8 cellular contexts compared by ENCODE assay signal in genomic region chr22:19479358-19480172, GRCh38. TPM values are rescaled to one million over a fixed set of nuclear protein-coding genes. Genes with fewer than 3 reads are reported as not detected.
A peak's percentile ranks its signal among the peaks of the same experiment; 100 is the strongest.
DNase-seq lines count a peak whose midpoint lies in the region; ATAC-seq and TF ChIP-seq lines count a peak whose summit lies in the region.

A gene with protein sequence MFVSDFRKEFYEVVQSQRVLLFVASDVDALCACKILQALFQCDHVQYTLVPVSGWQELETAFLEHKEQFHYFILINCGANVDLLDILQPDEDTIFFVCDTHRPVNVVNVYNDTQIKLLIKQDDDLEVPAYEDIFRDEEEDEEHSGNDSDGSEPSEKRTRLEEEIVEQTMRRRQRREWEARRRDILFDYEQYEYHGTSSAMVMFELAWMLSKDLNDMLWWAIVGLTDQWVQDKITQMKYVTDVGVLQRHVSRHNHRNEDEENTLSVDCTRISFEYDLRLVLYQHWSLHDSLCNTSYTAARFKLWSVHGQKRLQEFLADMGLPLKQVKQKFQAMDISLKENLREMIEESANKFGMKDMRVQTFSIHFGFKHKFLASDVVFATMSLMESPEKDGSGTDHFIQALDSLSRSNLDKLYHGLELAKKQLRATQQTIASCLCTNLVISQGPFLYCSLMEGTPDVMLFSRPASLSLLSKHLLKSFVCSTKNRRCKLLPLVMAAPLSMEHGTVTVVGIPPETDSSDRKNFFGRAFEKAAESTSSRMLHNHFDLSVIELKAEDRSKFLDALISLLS (plus strand): TSS chr22:19479920. CDS start chr22:19479969, 49 bp downstream.

- H3K27me3 ChIP-seq in lung (ENCODE audit: control insufficient read depth, insufficient read depth), result no peaks in the 10 kb centered on the region

- DNase-seq in CMK (ENCODE audit: low read depth), result peak; percentile 87
- peak; percentile 96 for DNase-seq in GM20000 (ENCODE audit: low spot score)
- peak; percentile 99 for DNase-seq in HT-29 (ENCODE audit: low spot score)
- peak; percentile 99 to 100 for DNase-seq in NOMO-1 (lab: John Stamatoyannopoulos, UW; ENCODE audit: unreplicated experiment in 2 of 2)
- peak; percentile 87 for DNase-seq in effector CD8-positive, alpha-beta T cell (lab: John Stamatoyannopoulos, UW)
- DNase-seq in lung (ENCODE audit: low spot score), result peak; percentile 97
- DNase-seq in stimulated activated CD4-positive, alpha-beta T cell treated with anti-CD3 and anti-CD28 coated beads, TNF-alpha, amount 100 ng/mL, for 4 hours (ENCODE audit: low read depth in 3 of 3), result peak; percentile 70 to 88 (median 85)

- WGBS in lung, 2 donors, result 1% methylated on average over 48 to 50 of the region's 50 CpGs

- peak; percentile 94 for ATAC-seq in lung (ENCODE audit: insufficient read depth, low FRiP score)

- H3K4me1 ChIP-seq in lung (ENCODE audit: control insufficient read depth in 2 of 2, insufficient read depth in 2 of 2, low read length in 2 of 2), result peaks cover 2 to 6% of the 10 kb centered on the region in 2 donors

- peaks cover 3 to 7% of the 10 kb centered on the region in 2 donors for H3K36me3 ChIP-seq in lung (ENCODE audit: control insufficient read depth in 2 of 2, insufficient read depth in 2 of 2, low read length in 2 of 2)

- H3K27ac ChIP-seq in lung (ENCODE audit: low read depth in 1 of 2, low read length in 1 of 2), result peak within 1 kb of the TSS; percentile 96 to 99

- POLR2A ChIA-PET in activated CD8-positive, alpha-beta memory T cell treated with anti-CD3 and anti-CD28 coated beads for 36 hours (lab: Charles Lee), result interaction anchor here (0.6 to 0.7 kb wide), 4 partner anchors 53 to 336 kb away, joined by 3 to 4 read pairs (median 3); partner anchors contain the start of gene ESS2

- no peaks in the 10 kb centered on the region for H3K9me3 ChIP-seq in lung (ENCODE audit: control insufficient read depth in 2 of 2, insufficient read depth in 1 of 2, low read length in 1 of 2)

- CTCF ChIA-PET in activated CD8-positive, alpha-beta memory T cell treated with anti-CD3 and anti-CD28 coated beads for 36 hours (lab: Charles Lee), result interaction anchor here (1.2 to 1.7 kb wide), 2 partner anchors 32 to 150 kb away, joined by 4 read pairs; partner anchors contain the start of gene C22orf39

- TF ChIP-seq CTCF in GM20000 (IDR thresholded peaks at IDR 0.05; ENCODE audit: extremely low read depth, missing control alignments) (no peak), lung (IDR thresholded peaks at IDR 0.05; ENCODE audit: control extremely low read depth, extremely low read depth) (no peak)

- peak within 1 kb of the TSS; percentile 82 for H3K4me3 ChIP-seq in lung

RNA-seq across cellular contexts. Expression of the gene that starts here (rescaled TPM):
- total RNA-seq in HT-29 (2014; rRNA removed; shearing (Covaris generic)), result 71.3 and 86.5 TPM in 2 replicates
- total RNA-seq in activated CD8-positive, alpha-beta memory T cell treated with anti-CD3 and anti-CD28 coated beads for 36 hours, result 100 to 1,000 TPM; 114 to 115 TPM
- 1 to 10 TPM; 2.1 to 4.0 TPM for total RNA-seq in lung
- polyA plus RNA-seq in lung, result 1 to 10 TPM; 2.1 to 6.8 TPM

Comparison
In these comparisons a context has a peak if more than half of its experiments do, and no peak if none do; other contexts are left out.
1. Peak in every context shown above with its lines: DNase-seq, ATAC-seq, H3K4me3 ChIP-seq and H3K27ac ChIP-seq.
2. RNA of the gene that starts here (total RNA-seq): 114 to 115 TPM in activated CD8-positive, alpha-beta memory T cell treated with anti-CD3 and anti-CD28 coated beads for 36 hours and 71.3 to 86.5 TPM in HT-29; 2.1 to 4.0 TPM in lung; every median in the first group is over 10 times any median in the second.